8 cellular contexts compared by ENCODE assay signal in the genomic region with DNA sequence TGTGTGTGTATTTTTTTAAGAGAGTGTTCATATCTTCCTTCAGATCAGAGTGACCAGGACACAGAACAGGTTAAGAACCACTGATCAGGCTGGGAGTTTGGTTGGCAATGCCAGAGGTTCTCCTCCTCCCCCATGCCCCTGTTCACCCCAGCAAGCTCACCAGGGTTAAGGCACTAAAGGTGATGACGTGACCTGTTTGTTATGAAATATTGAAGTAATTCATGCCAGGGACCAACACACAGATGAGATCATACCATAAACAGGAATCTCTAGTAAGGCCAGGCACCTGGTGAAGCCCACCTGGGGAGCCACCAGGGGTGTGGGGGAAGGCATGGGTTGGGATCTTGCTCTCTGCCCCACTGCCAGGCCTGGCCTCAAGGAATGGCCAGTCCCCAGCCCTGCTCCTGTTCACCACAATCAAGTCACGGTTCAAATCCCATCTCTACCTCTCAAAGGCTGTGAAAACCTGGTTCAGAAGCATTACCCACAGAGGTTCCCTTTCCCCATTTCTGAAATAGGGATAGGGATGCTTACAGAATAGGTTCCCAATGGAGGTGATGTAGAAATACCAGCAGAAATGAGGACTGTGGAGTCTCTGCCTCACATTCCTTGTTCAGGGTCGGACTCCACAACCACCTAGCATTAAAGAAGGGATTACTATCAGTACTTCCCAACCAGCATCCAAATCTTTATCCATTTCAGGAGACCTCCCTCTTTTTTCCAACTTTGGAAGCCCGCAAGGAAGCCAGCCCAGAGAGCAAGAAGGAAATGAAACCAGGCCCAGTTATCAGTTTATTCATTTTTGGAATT. TPM values are rescaled to one million over a fixed set of nuclear protein-coding genes. Genes with fewer than 3 reads are reported as not detected.
DNase-seq lines count a peak whose midpoint lies in the region; ATAC-seq and TF ChIP-seq lines count a peak whose summit lies in the region.

No MANE protein-coding gene starts in this region.

- peaks cover 7 to 52% of the 10 kb centered on the region in 2 experiments; a peak in 3 of 4 replicates for H3K79me1 ChIP-seq in IMR-90 (ENCODE audit: low read depth in 1 of 2, low read length in 2 of 2)

- peak; percentile 95 for TF ChIP-seq POLR2A in IMR-90 (IDR thresholded peaks at IDR 0.05; ENCODE audit: low read depth, low read length)
- no peak for TF ChIP-seq POLR2A in lower leg skin (IDR thresholded peaks at IDR 0.05)
- no peak for TF ChIP-seq POLR2A in vagina (IDR thresholded peaks at IDR 0.05)

- peak overlapping the region; percentile 96 for H3K27ac Mint-ChIP-seq in CD4-positive, alpha-beta T cell

- dilution Hi-C loops in IMR-90 (cut with HindIII; ENCODE audit: low sequenced_read_pairs, unreplicated experiment) = no loop called here

- peaks cover 37% of the 10 kb centered on the region for H3K4me1 ChIP-seq in IMR-90 (ENCODE audit: control insufficient read depth, insufficient read depth, low read length)
- H3K4me1 ChIP-seq in vagina = peaks cover 69% of the 10 kb centered on the region

- intact Hi-C loops in CD4-positive, alpha-beta T cell (cut with DNase I, micrococcal nuclease) = loop anchor here (2.0 to 10.0 kb wide), 2 partner anchors 62 to 418 kb away; no protein-coding TSS in a partner anchor
- intact Hi-C loops in IMR-90 (cut with micrococcal nuclease) (loop anchor here (5.0 kb wide), 1 partner anchor 135 kb away; the partner anchor contains the start of gene RPL11), lower leg skin (cut with DNase I; ENCODE audit: low total_unique reads) (loop anchor here (5.0 kb wide), 1 partner anchor 35 kb away; no protein-coding TSS in a partner anchor), vagina (cut with DNase I) (no loop called here)

- peak overlapping the region; percentile 86 for H3K27ac ChIP-seq in CD4-positive, alpha-beta T cell (ENCODE audit: low read depth, low read length)
- H3K27ac ChIP-seq in IMR-90 (ENCODE audit: insufficient read depth, low read length) = peak overlapping the region; percentile 62
- peak overlapping the region; percentile 86 for H3K27ac ChIP-seq in vagina

- H3K9ac ChIP-seq in IMR-90 (ENCODE audit: low read depth, low read length) = peak overlapping the region; percentile 99

- H2BK20ac ChIP-seq in IMR-90 (ENCODE audit: low read depth, low read length) = peak overlapping the region; percentile 79

- H3K23ac ChIP-seq in IMR-90 (ENCODE audit: low read depth, low read length) = peak overlapping the region; percentile 98

- no peaks in the 10 kb centered on the region for H3K9me3 Mint-ChIP-seq in CD4-positive, alpha-beta T cell

- H2AK5ac ChIP-seq in IMR-90 (ENCODE audit: low read depth, low read length) = peak overlapping the region; percentile 52

- peaks cover 42% of the 10 kb centered on the region for H4K20me1 ChIP-seq in IMR-90 (ENCODE audit: insufficient read depth, low read length)

- in situ Hi-C loops in IMR-90 (cut with MboI; ENCODE audit: low sequenced_read_pairs) (no loop called here), astrocyte of the spinal cord (cut with HindIII; ENCODE audit: low sequenced_read_pairs) (no loop called here)

- no TSS peak for BruUV-seq in IMR-90 (replicated peaks; lab: Mats Ljungman, UMichigan)

- H3K4me3 Mint-ChIP-seq in CD4-positive, alpha-beta T cell = peak overlapping the region; percentile 90

- H3K9me3 ChIP-seq in CD4-positive, alpha-beta T cell (ENCODE audit: control insufficient read depth, low read length) = no peaks in the 10 kb centered on the region
- H3K9me3 ChIP-seq in IMR-90 (ENCODE audit: control insufficient read depth, insufficient read depth, low read length) (no peaks in the 10 kb centered on the region), vagina (no peaks in the 10 kb centered on the region)

- H3K56ac ChIP-seq in IMR-90 (ENCODE audit: extremely low read depth, insufficient read depth, low read length) = peak overlapping the region; percentile 76

- peaks cover 6% of the 10 kb centered on the region; the same call in 1 of the 2 replicates for H3K9me1 ChIP-seq in IMR-90 (ENCODE audit: insufficient read depth, low read length)

- H3K14ac ChIP-seq in IMR-90 (replicated peaks; ENCODE audit: low read depth, low read length) = peak overlapping the region; percentile 96

- H3K36me3 Mint-ChIP-seq in CD4-positive, alpha-beta T cell (ENCODE audit: low read depth) = peaks cover 26% of the 10 kb centered on the region

- POLR2A ChIA-PET in CD4-positive, alpha-beta T cell (lab: Charles Lee) = interaction anchor here (0.6 to 9.6 kb wide), 11 partner anchors 11 to 77 kb away, joined by 5 to 314 read pairs (median 22); no protein-coding TSS in a partner anchor
- POLR2A ChIA-PET in IMR-90 (lab: Charles Lee; ENCODE audit: unreplicated experiment) = interaction anchor here (2.5 kb wide), 1 partner anchor 78 kb away, joined by 9 read pairs; no protein-coding TSS in a partner anchor

- CTCF ChIA-PET in CD4-positive, alpha-beta T cell (lab: Charles Lee) = interaction anchor here (0.6 to 8.9 kb wide), 7 partner anchors 12 to 81 kb away, joined by 3 to 81 read pairs (median 17); no protein-coding TSS in a partner anchor
- CTCF ChIA-PET in IMR-90 (lab: Yijun Ruan, JAX) = interaction anchor here (9.4 kb wide), 1 partner anchor 79 kb away, joined by 67 read pairs; no protein-coding TSS in a partner anchor

- peak in 3 of 10 experiments; percentile 11 to 29 (median 25) for DNase-seq in CD4-positive, alpha-beta T cell
- DNase-seq in IMR-90 (peak; percentile 86), astrocyte of the spinal cord (ENCODE audit: low read depth, low spot score) (peak; percentile 82), lower leg skin (ENCODE audit: low spot score in 2 of 2) (no peak), vagina (ENCODE audit: extremely low spot score in 2 of 2) (no peak), 8988T (no peak), cerebellar nuclear complex (lab: John Stamatoyannopoulos, UW) (no peak)

- H3K4me3 ChIP-seq in IMR-90 (ENCODE audit: insufficient read depth, low read depth, low read length) (peak overlapping the region; percentile 76), astrocyte of the spinal cord (ENCODE audit: low read depth, low read length) (peak overlapping the region; percentile 100), lower leg skin (ENCODE audit: low read depth, poor library complexity, severe bottlenecking) (peak overlapping the region; percentile 77), vagina (peak overlapping the region; percentile 65 to 73)

- no CpG with 5 or more reads among the region's 4 CpGs for WGBS in IMR-90 (ENCODE audit: extremely low coverage in 2 of 2, insufficient read length in 1 of 2), 2 experiments
- 60 to 67% methylated on average over 4 of the region's 4 CpGs for WGBS in lower leg skin, 2 donors

- 0 out of 3 replicates have a peak overlapping the region, but pooled peaks have one; percentile 11 for H2BK15ac ChIP-seq in IMR-90 (ENCODE audit: low read depth, low read length)

- H4K8ac ChIP-seq in IMR-90 (ENCODE audit: low read depth in 2 of 2, low read length in 2 of 2) = peak overlapping the region; percentile 49 to 89

- peak overlapping the region; percentile 90 for H2BK120ac ChIP-seq in IMR-90 (ENCODE audit: low read depth, low read length)

- H2AFZ ChIP-seq in IMR-90 (replicated peaks; ENCODE audit: low read length, poor library complexity) = no peak overlapping the region

- H3K4me2 ChIP-seq in IMR-90 (ENCODE audit: low read depth, low read length) = peak overlapping the region; percentile 93

- no peaks in the 10 kb centered on the region for H3K27me3 Mint-ChIP-seq in CD4-positive, alpha-beta T cell

- H3K36me3 ChIP-seq in IMR-90 (ENCODE audit: control insufficient read depth, insufficient read depth, low read length) (peaks cover 16% of the 10 kb centered on the region), vagina (no peaks in the 10 kb centered on the region)

- peak overlapping the region; percentile 76 for H2AK9ac ChIP-seq in IMR-90 (replicated peaks; ENCODE audit: low read depth, low read length, poor library complexity)

- H2BK5ac ChIP-seq in IMR-90 (ENCODE audit: low read depth, low read length, poor library complexity, severe bottlenecking) = peak overlapping the region; percentile 85

- no peak for TF ChIP-seq CTCF in CD4-positive, alpha-beta T cell (IDR thresholded peaks at IDR 0.05)
- TF ChIP-seq CTCF in IMR-90 (conservative IDR thresholded peaks at IDR 0.05; ENCODE audit: low read depth, low read length) = no peak
- no peak for TF ChIP-seq CTCF in astrocyte of the spinal cord (IDR thresholded peaks at IDR 0.05; ENCODE audit: low read depth, low read length)
- TF ChIP-seq CTCF in lower leg skin (IDR thresholded peaks at IDR 0.05) = no peak
- TF ChIP-seq CTCF in vagina (IDR thresholded peaks at IDR 0.05) = no peak

- peaks cover 75% of the 10 kb centered on the region for H3K4me1 Mint-ChIP-seq in CD4-positive, alpha-beta T cell (ENCODE audit: low read depth)

- peak overlapping the region; percentile 96 for H4K91ac ChIP-seq in IMR-90 (ENCODE audit: insufficient read depth, low read depth, low read length)

- ATAC-seq in CD4-positive, alpha-beta T cell (ENCODE audit: poor library complexity) = peak; percentile 16
- ATAC-seq in IMR-90 (ENCODE audit: low read depth) (no peak), HG03039 (IDR thresholded peaks at IDR 0.05; ENCODE audit: unreplicated experiment) (no peak)

- H4K5ac ChIP-seq in IMR-90 (ENCODE audit: low read depth, low read length) = peak overlapping the region; percentile 3

- peak overlapping the region; percentile 45 for H3K18ac ChIP-seq in IMR-90 (ENCODE audit: low read depth, low read length)

- no peaks in the 10 kb centered on the region for H3K27me3 ChIP-seq in CD4-positive, alpha-beta T cell (ENCODE audit: control insufficient read depth, insufficient read depth, low read length)
- H3K27me3 ChIP-seq in IMR-90 (ENCODE audit: control insufficient read depth, insufficient read depth, low read length) = no peaks in the 10 kb centered on the region
- H3K27me3 ChIP-seq in vagina = no peaks in the 10 kb centered on the region

- TF ChIP-seq RAD21 in IMR-90 (IDR thresholded peaks at IDR 0.05; ENCODE audit: low read length) = no peak

- H3K4ac ChIP-seq in IMR-90 (ENCODE audit: low read depth, low read length) = peak overlapping the region; percentile 95

TF ChIP-seq in IMR-90, 13 proteins besides CTCF, POLR2A, EP300 and RAD21 (continues in another document):
- 0 out of 2 replicates have a peak, but pooled peaks have one; percentile 16 for TF ChIP-seq NFE2L2 (IDR thresholded peaks at IDR 0.05; ENCODE audit: low read depth, low read length)

RNA-seq across cellular contexts. Expression of gene ID3, which starts 2.4 kb away (rescaled TPM):
- 10 to 100 TPM; 89.8 to 90.4 TPM for total RNA-seq in CD4-positive, alpha-beta T cell
- total RNA-seq in IMR-90 (2012; rRNA removed) (109 and 171 TPM in 2 replicates), lower leg skin (100 to 1,000 TPM in 3 of 4 donors, 10 to 100 TPM in 1; 81.2 to 209 (median 122) TPM), vagina (358 TPM)
- 304 and 385 TPM in 2 replicates for polyA plus RNA-seq in IMR-90 (2012; rRNA removed)
- polyA plus RNA-seq in IMR-90 (2012; cell fraction: cytosol; rRNA removed) = 781 and 851 TPM in 2 replicates
- polyA plus RNA-seq in IMR-90 (2012; cell fraction: nucleus; rRNA removed; ENCODE audit: low replicate concordance) = 1,444 and 1,599 TPM in 2 replicates

RNA-seq across cellular contexts. Expression of gene E2F2, which starts 25.8 kb away (rescaled TPM):
- total RNA-seq in CD4-positive, alpha-beta T cell = under 1 TPM; 0.50 to 0.69 TPM
- 0.36 and 0.56 TPM in 2 replicates for total RNA-seq in IMR-90 (2012; rRNA removed)
- 0.39 and 0.51 TPM in 2 replicates for polyA plus RNA-seq in IMR-90 (2012; rRNA removed)
- polyA plus RNA-seq in IMR-90 (2012; cell fraction: cytosol; rRNA removed) = 0.16 and 0.19 TPM in 2 replicates
- 0.55 and 0.63 TPM in 2 replicates for polyA plus RNA-seq in IMR-90 (2012; cell fraction: nucleus; rRNA removed; ENCODE audit: low replicate concordance)
- 10 to 100 TPM in 2 of 4 donors, 1 to 10 TPM in 2; 6.0 to 12.1 (median 9.0) TPM for total RNA-seq in lower leg skin
- 2.9 TPM for total RNA-seq in vagina

Comparison
In these comparisons a context has a peak if more than half of its experiments do, and no peak if none do; other contexts are left out.
1. DNase-seq: peak in IMR-90 (single experiment) and astrocyte of the spinal cord (single experiment); none in lower leg skin (0 of 2), vagina (0 of 2), 8988T (single experiment) and cerebellar nuclear complex (0 of 2).
2. Peak in every context shown above with its lines, with median percentiles within 50 percentile points of each other: H3K27ac ChIP-seq and H3K4me3 ChIP-seq.